In genomic region chr1:156421062-156421938, GRCh38 we compare ENCODE assay signal across 1 cellular context.
A peak's percentile ranks its signal among the peaks of the same experiment; 100 is the strongest.
TF ChIP-seq lines count a peak whose summit lies in the region.

No MANE protein-coding gene starts in this region.

TF ChIP-seq in K562, 482 proteins besides CTCF, POLR2A, EP300 and RAD21 (continued from another document and continues in another):
- TF ChIP-seq ZNF592 (IDR thresholded peaks at IDR 0.05) (peak; percentile 40; the same call in 1 of the 2 replicates), GABPB2 (CRISPR knock-in tag; conservative IDR thresholded peaks at IDR 0.05) (no peak), PATZ1 (CRISPR knock-in tag; IDR thresholded peaks at IDR 0.05; ENCODE audit: borderline replicate concordance) (no peak), RBM17 (IDR thresholded peaks at IDR 0.05; ENCODE audit: borderline replicate concordance, low read depth, low read length) (no peak), YBX1 (IDR thresholded peaks at IDR 0.05) (no peak), RCOR1 (IDR thresholded peaks at IDR 0.05; ENCODE audit: borderline replicate concordance in 1 of 2, low read depth in 2 of 2, low read length in 2 of 2) (peak in 1 of 2 experiments; percentile 48; a peak in 1 of 4 replicates), NONO (IDR thresholded peaks at IDR 0.05; ENCODE audit: low read depth in 2 of 2, low read length in 1 of 2) (peak in 1 of 2 experiments; percentile 92; a peak in 2 of 4 replicates), MEF2D (tag; conservative IDR thresholded peaks at IDR 0.05; ENCODE audit: low read depth) (no peak), HEY1 (CRISPR knock-in tag; IDR thresholded peaks at IDR 0.05; ENCODE audit: borderline replicate concordance) (no peak), HIVEP1 (CRISPR knock-in tag; IDR thresholded peaks at IDR 0.05) (no peak), ZNF551 (CRISPR knock-in tag; IDR thresholded peaks at IDR 0.05) (no peak), HNRNPL (IDR thresholded peaks at IDR 0.05; ENCODE audit: low read depth, low read length) (peak; percentile 79), KAT8 (IDR thresholded peaks at IDR 0.05; ENCODE audit: low read depth) (no peak), ERF (CRISPR knock-in tag; IDR thresholded peaks at IDR 0.05) (no peak), L3MBTL2 (IDR thresholded peaks at IDR 0.05) (peak; percentile 96), KLF6 (CRISPR knock-in tag; IDR thresholded peaks at IDR 0.05; ENCODE audit: borderline replicate concordance) (no peak), LARP7 (IDR thresholded peaks at IDR 0.05) (no peak), FOXA1 (IDR thresholded peaks at IDR 0.05; ENCODE audit: borderline replicate concordance) (no peak), ZNF766 (CRISPR knock-in tag; conservative IDR thresholded peaks at IDR 0.05) (no peak), HMG20B (CRISPR knock-in tag; IDR thresholded peaks at IDR 0.05) (no peak), CBX8 (IDR thresholded peaks at IDR 0.05; ENCODE audit: borderline replicate concordance, extremely low read depth, low read depth, low read length, poor library complexity, severe bottlenecking) (no peak), ZSCAN32 (CRISPR knock-in tag; IDR thresholded peaks at IDR 0.05) (no peak), ZNF444 (CRISPR knock-in tag; IDR thresholded peaks at IDR 0.05) (no peak), ZNF134 (CRISPR knock-in tag; conservative IDR thresholded peaks at IDR 0.05) (no peak), ZNF23 (CRISPR knock-in tag; IDR thresholded peaks at IDR 0.05) (no peak), ZNF133 (CRISPR knock-in tag; IDR thresholded peaks at IDR 0.05) (no peak), HDAC6 (IDR thresholded peaks at IDR 0.05; ENCODE audit: low read depth, low read length) (no peak), U2AF1 (optimal IDR thresholded peaks at IDR 0.05; ENCODE audit: low read depth, low read length) (no peak), SMC3 (conservative IDR thresholded peaks at IDR 0.05; ENCODE audit: insufficient read depth, low read depth, low read length) (no peak), LCOR (CRISPR knock-in tag; IDR thresholded peaks at IDR 0.05) (peak; percentile 87; the same call in 1 of the 2 replicates), WHSC1 (IDR thresholded peaks at IDR 0.05; ENCODE audit: low read length) (no peak), ESRRB (CRISPR knock-in tag; IDR thresholded peaks at IDR 0.05; ENCODE audit: borderline replicate concordance) (no peak), SAFB (IDR thresholded peaks at IDR 0.05; ENCODE audit: borderline replicate concordance, low read depth, low read length) (no peak), HNRNPLL (IDR thresholded peaks at IDR 0.05; ENCODE audit: low read depth, low read length, poor library complexity, severe bottlenecking) (no peak), ZBTB2 (IDR thresholded peaks at IDR 0.05) (no peak), NR1H2 (CRISPR knock-in tag; IDR thresholded peaks at IDR 0.05) (no peak; the same call in 1 of the 2 replicates), SIN3B (IDR thresholded peaks at IDR 0.05; ENCODE audit: low read depth) (no peak), NELFE (IDR thresholded peaks at IDR 0.05; ENCODE audit: insufficient read depth, insufficient read length) (no peak), E2F3 (CRISPR knock-in tag; IDR thresholded peaks at IDR 0.05) (no peak), MTF1 (CRISPR knock-in tag; IDR thresholded peaks at IDR 0.05; ENCODE audit: borderline replicate concordance) (no peak), TCF3 (CRISPR knock-in tag; IDR thresholded peaks at IDR 0.05) (no peak), ATF3 (IDR thresholded peaks at IDR 0.05) (peak; percentile 90), ATF3 (CRISPR knock-in tag; conservative IDR thresholded peaks at IDR 0.05) (no peak), BRD4 (IDR thresholded peaks at IDR 0.05) (no peak), ZNF764 (CRISPR knock-in tag; IDR thresholded peaks at IDR 0.05; ENCODE audit: low read depth) (no peak), ADNP (tag; IDR thresholded peaks at IDR 0.05) (no peak), NUFIP1 (IDR thresholded peaks at IDR 0.05; ENCODE audit: partially characterized antibody) (no peak), GTF2F1 (IDR thresholded peaks at IDR 0.05; ENCODE audit: low read depth, low read length) (no peak), XRCC3 (IDR thresholded peaks at IDR 0.05) (no peak), EZH2 (IDR thresholded peaks at IDR 0.05; ENCODE audit: borderline replicate concordance, low read depth, low read length) (no peak), CBX3 (IDR thresholded peaks at IDR 0.05; ENCODE audit: borderline replicate concordance in 1 of 2, low read length in 2 of 2) (no peak)
- TF ChIP-seq, protein P1, sequence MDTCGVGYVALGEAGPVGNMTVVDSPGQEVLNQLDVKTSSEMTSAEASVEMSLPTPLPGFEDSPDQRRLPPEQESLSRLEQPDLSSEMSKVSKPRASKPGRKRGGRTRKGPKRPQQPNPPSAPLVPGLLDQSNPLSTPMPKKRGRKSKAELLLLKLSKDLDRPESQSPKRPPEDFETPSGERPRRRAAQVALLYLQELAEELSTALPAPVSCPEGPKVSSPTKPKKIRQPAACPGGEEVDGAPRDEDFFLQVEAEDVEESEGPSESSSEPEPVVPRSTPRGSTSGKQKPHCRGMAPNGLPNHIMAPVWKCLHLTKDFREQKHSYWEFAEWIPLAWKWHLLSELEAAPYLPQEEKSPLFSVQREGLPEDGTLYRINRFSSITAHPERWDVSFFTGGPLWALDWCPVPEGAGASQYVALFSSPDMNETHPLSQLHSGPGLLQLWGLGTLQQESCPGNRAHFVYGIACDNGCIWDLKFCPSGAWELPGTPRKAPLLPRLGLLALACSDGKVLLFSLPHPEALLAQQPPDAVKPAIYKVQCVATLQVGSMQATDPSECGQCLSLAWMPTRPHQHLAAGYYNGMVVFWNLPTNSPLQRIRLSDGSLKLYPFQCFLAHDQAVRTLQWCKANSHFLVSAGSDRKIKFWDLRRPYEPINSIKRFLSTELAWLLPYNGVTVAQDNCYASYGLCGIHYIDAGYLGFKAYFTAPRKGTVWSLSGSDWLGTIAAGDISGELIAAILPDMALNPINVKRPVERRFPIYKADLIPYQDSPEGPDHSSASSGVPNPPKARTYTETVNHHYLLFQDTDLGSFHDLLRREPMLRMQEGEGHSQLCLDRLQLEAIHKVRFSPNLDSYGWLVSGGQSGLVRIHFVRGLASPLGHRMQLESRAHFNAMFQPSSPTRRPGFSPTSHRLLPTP (IDR thresholded peaks at IDR 0.05; ENCODE audit: borderline replicate concordance, extremely low read depth, insufficient read length), result no peak
- TF ChIP-seq, protein P2, sequence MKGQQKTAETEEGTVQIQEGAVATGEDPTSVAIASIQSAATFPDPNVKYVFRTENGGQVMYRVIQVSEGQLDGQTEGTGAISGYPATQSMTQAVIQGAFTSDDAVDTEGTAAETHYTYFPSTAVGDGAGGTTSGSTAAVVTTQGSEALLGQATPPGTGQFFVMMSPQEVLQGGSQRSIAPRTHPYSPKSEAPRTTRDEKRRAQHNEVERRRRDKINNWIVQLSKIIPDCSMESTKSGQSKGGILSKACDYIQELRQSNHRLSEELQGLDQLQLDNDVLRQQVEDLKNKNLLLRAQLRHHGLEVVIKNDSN (CRISPR knock-in tag; IDR thresholded peaks at IDR 0.05), result no peak
- TF ChIP-seq, protein P3, sequence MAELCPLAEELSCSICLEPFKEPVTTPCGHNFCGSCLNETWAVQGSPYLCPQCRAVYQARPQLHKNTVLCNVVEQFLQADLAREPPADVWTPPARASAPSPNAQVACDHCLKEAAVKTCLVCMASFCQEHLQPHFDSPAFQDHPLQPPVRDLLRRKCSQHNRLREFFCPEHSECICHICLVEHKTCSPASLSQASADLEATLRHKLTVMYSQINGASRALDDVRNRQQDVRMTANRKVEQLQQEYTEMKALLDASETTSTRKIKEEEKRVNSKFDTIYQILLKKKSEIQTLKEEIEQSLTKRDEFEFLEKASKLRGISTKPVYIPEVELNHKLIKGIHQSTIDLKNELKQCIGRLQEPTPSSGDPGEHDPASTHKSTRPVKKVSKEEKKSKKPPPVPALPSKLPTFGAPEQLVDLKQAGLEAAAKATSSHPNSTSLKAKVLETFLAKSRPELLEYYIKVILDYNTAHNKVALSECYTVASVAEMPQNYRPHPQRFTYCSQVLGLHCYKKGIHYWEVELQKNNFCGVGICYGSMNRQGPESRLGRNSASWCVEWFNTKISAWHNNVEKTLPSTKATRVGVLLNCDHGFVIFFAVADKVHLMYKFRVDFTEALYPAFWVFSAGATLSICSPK (IDR thresholded peaks at IDR 0.05; ENCODE audit: borderline replicate concordance), result no peak
- TF ChIP-seq, protein P4, sequence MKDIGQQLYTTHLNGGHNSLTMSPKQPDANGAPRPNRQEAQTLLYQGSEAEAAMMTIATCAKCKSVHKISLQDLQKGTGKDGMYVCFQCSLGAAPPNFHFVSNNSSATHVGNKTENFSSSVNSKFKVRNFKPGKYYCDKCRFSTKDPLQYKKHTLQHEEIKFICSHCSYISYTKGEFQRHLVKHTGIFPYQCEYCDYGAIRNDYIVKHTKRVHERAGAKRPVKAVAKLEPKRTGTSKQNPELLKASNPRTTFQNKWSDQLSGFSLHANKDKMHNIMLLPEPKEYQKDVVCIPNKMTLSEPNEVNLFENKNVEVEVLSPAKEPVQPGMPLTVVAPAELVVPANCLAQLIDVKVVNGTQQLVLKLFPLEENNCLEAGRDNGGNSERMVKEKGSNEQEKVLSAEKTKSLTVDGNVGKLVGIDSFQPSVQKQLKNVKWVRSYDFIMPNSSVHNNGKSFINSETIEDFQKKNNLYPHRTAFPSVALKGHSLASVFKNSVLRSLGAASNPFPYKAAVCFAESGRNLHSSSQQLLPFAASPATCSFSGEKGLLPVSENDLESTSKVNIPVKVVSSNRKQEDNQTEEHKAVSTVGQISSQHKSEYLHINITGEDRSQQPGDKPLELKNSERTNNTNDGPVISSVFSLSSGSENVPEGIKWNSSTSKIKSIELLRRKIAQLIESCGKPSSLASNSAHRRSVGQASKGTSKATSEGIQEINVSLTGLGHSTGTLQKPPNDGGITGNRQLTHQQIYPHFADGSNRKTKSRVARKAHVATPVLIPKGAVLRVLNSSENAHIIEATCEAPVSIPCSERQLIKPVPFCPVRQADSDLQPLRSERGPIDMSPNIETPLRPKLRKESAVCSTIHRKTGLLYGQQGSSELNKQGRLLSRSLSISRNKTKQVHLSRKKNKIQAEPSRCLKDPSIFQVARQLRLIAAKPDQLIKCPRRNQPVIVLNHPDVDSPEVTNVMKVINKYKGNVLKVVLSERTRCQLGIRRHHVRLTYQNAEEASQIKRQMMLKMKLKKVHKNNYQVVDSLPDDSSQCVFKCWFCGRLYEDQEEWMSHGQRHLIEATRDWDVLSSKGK (CRISPR knock-in tag; IDR thresholded peaks at IDR 0.05), result no peak
